Comparison of ENCODE assay signal across 25 cellular contexts in the genomic region with DNA sequence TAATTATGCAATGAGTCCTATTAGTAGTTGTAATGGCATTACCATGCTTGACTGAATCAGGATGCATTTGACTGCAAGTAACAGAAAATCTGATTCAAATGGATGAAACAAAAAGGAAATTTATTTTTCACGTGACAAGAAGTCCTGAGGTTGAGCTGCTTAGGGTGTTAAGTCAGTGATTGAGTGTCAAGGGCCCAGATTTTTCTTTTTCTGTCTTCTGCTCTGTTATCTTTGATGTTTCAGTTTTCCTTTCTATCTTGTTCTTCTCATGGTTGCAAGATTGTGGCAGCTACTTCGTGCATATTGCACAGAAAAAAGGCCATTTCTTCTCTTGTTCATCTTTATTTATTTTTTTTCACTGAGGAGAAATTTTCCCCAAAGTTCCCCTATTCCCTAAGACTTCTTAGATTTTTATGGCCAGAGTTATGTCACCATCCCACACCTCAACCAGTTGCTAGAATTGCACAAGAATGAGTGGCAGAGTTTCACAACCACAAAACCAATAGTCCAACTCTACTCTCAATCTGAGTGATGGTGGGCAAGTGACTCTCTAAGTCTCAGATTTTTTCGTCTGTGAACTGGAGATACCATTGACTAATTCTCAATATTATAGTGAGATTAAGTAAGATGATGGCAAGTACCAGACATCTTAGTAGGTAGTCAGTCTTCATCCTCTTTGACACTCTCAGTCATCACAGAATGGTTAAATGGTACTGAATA. TPM values are rescaled to one million over a fixed set of nuclear protein-coding genes. Genes with fewer than 3 reads are reported as not detected.
DNase-seq lines count a peak whose midpoint lies in the region; ATAC-seq, FAIRE-seq and TF ChIP-seq lines count a peak whose summit lies in the region.
"Had no signal": no experiment of that assay in that cellular context is flagged by ENCODE, and none has a peak within 500 bp of the region (broad histone marks: within the 10 kb centered on the region; RNA-seq: fewer than 3 reads in every experiment).

No MANE protein-coding gene starts in this region.

- H3K9me3 Mint-ChIP-seq in natural killer cell treated with Interleukin-12 subunit alpha and Interleukin-12 subunit beta and Interleukin-15 and Interleukin-18, amount 100 ng/mL, for 72 hours, result no peaks in the 10 kb centered on the region
- peaks cover 3 to 7% of the 10 kb centered on the region in 2 donors for H3K9me3 Mint-ChIP-seq in natural killer cell

- no peak for TF ChIP-seq POLR2A in GM12878 (IDR thresholded peaks at IDR 0.05; ENCODE audit: low read depth, low read length)

- BruUV-seq in GM12878 (replicated peaks; lab: Mats Ljungman, UMichigan), result no TSS peak

- H3K27me3 Mint-ChIP-seq in natural killer cell treated with Interleukin-12 subunit alpha and Interleukin-12 subunit beta and Interleukin-15 and Interleukin-18, amount 100 ng/mL, for 72 hours, result peaks cover 21 to 60% of the 10 kb centered on the region in 2 donors
- peaks cover 6 to 7% of the 10 kb centered on the region in 2 donors for H3K27me3 Mint-ChIP-seq in natural killer cell (ENCODE audit: low read depth in 2 of 2)

- TF ChIP-seq CTCF in natural killer cell (IDR thresholded peaks at IDR 0.05), result no peak
- TF ChIP-seq CTCF in GM12878 (IDR thresholded peaks at IDR 0.05 in 2 of 3, conservative IDR thresholded peaks at IDR 0.05 in 1 of 3; ENCODE audit: control insufficient read depth in 2 of 3, extremely low read depth in 1 of 3, insufficient read depth in 1 of 3, low read depth in 3 of 3, low read length in 3 of 3), result no peak

- no peaks in the 10 kb centered on the region for H3K27me3 ChIP-seq in GM12878 (replicated peaks in 1 of 2; ENCODE audit: control insufficient read depth in 2 of 2, insufficient read depth in 2 of 2, low read length in 1 of 2)
- H3K27me3 ChIP-seq: BE2C had no signal

- H3K4me1 ChIP-seq in GM12878 (ENCODE audit: control insufficient read depth, insufficient read depth, low read length), result no peaks in the 10 kb centered on the region
- H3K4me1 ChIP-seq: BE2C had no signal

- no peaks in the 10 kb centered on the region for H4K20me1 ChIP-seq in GM12878 (ENCODE audit: control insufficient read depth, insufficient read depth)

- no peaks in the 10 kb centered on the region for H3K36me3 ChIP-seq in GM12878 (ENCODE audit: control insufficient read depth in 2 of 2, insufficient read depth in 2 of 2, low read length in 1 of 2)
- H3K36me3 ChIP-seq: BE2C had no signal

- H3K27ac Mint-ChIP-seq in natural killer cell treated with Interleukin-12 subunit alpha and Interleukin-12 subunit beta and Interleukin-15 and Interleukin-18, amount 100 ng/mL, for 72 hours, result no peak overlapping the region
- H3K27ac Mint-ChIP-seq in natural killer cell, result no peak overlapping the region
- H3K27ac Mint-ChIP-seq: CD4-positive, CD25-positive, alpha-beta regulatory T cell; CD8-positive, alpha-beta memory T cell; HFFc6 had no signal

- no peak for TF ChIP-seq EP300 in GM12878 (IDR thresholded peaks at IDR 0.05; ENCODE audit: borderline replicate concordance in 1 of 2, control insufficient read depth in 1 of 2, low read depth in 2 of 2, low read length in 2 of 2)

- no peak for FAIRE-seq in GM12878 (lab: Jason Lieb, UNC)
- FAIRE-seq: A204.1, GM12892, GM18507 had no signal

- no peaks in the 10 kb centered on the region for H3K9me3 ChIP-seq in GM12878 (replicated peaks; ENCODE audit: control insufficient read depth, insufficient read depth, low read length)
- H3K9me3 ChIP-seq: BE2C had no signal

- H3K4me3 ChIP-seq in GM12878, result no peak overlapping the region

- no peaks in the 10 kb centered on the region for H3K79me2 ChIP-seq in GM12878 (ENCODE audit: control insufficient read depth, insufficient read depth, low read length)

- in situ Hi-C loops in GM12878 (cut with MboI), result no loop called here

- H3K4me1 Mint-ChIP-seq in natural killer cell treated with Interleukin-12 subunit alpha and Interleukin-12 subunit beta and Interleukin-15 and Interleukin-18, amount 100 ng/mL, for 72 hours (ENCODE audit: low read depth in 2 of 2), result no peaks in the 10 kb centered on the region
- H3K4me1 Mint-ChIP-seq in natural killer cell, result no peaks in the 10 kb centered on the region
- H3K4me1 Mint-ChIP-seq: CD4-positive, CD25-positive, alpha-beta regulatory T cell; CD8-positive, alpha-beta memory T cell had no signal

- 0% methylated on average over 3 of the region's 3 CpGs for WGBS in GM12878 (ENCODE audit: insufficient coverage, insufficient replicate concordance, low lambda C conversion rate, missing lambda C conversion rate)

- peak; percentile 68 to 71 for ATAC-seq in natural killer cell treated with Interleukin-12 subunit alpha and Interleukin-12 subunit beta and Interleukin-15 and Interleukin-18, amount 100 ng/mL, for 72 hours
- ATAC-seq in natural killer cell (no peak), GM12878 (peak; percentile 69)
- ATAC-seq: HCT116 had no signal

- H2AFZ ChIP-seq in GM12878 (ENCODE audit: control insufficient read depth, low read depth, low read length), result no peak overlapping the region

- H3K27ac ChIP-seq in GM12878 (ENCODE audit: control insufficient read depth, insufficient read depth), result no peak overlapping the region

- CTCF ChIA-PET in GM12878 (lab: Yijun Ruan, JAX), result no interaction called here

- no peak overlapping the region for H3K4me3 Mint-ChIP-seq in natural killer cell treated with Interleukin-12 subunit alpha and Interleukin-12 subunit beta and Interleukin-15 and Interleukin-18, amount 100 ng/mL, for 72 hours
- H3K4me3 Mint-ChIP-seq in natural killer cell, result no peak overlapping the region
- H3K4me3 Mint-ChIP-seq: CD4-positive, CD25-positive, alpha-beta regulatory T cell; CD8-positive, alpha-beta memory T cell; HFFc6 had no signal

- SMC1A ChIA-PET in GM12878 (lab: Charles Lee; ENCODE audit: uncharacterized antibody, unreplicated experiment), result interaction anchor here (0.6 kb wide), 1 partner anchor 1019 kb away, joined by 3 read pairs; no protein-coding TSS in a partner anchor

- intact Hi-C loops in natural killer cell (cut with micrococcal nuclease), result no loop called here
- intact Hi-C loops in GM12878 (cut with micrococcal nuclease; ENCODE audit: unreplicated experiment), result no loop called here

- DNase-seq in natural killer cell treated with Interleukin-12 subunit alpha and Interleukin-12 subunit beta and Interleukin-15 and Interleukin-18, amount 100 ng/mL, for 72 hours (ENCODE audit: low spot score), result no peak
- DNase-seq in natural killer cell (no peak), MV-4-11 (lab: John Stamatoyannopoulos, UW) (peak; percentile 1), GM12878 (ENCODE audit: low read depth, low spot score) (no peak)
- DNase-seq in activated CD4-positive, alpha-beta T cell treated with anti-CD3 and anti-CD28 coated beads, Interleukin-2, amount 50 U/mL, for 1 hour, result no peak
- no peak for DNase-seq in activated naive CD4-positive, alpha-beta T cell treated with Interleukin-2 at 50 U/mL for 16 hours
- DNase-seq: ACHN; BE2C; C1 segment of cervical spinal cord; CD4-positive, CD25-positive, alpha-beta regulatory T cell; CD8-positive, alpha-beta memory T cell; COR-L47; DMS 273 treated with DMSO at 0.1 percent for 48 hours; DMS53; DND-41; EL; GOT3; H7; HFFc6 had no signal

- TF ChIP-seq RAD21 in GM12878 (IDR thresholded peaks at IDR 0.05; ENCODE audit: insufficient read depth, low read depth, low read length), result no peak

- RAD21 ChIA-PET in GM12878 (lab: Charles Lee; ENCODE audit: unreplicated experiment), result no interaction called here

- POLR2A ChIA-PET in GM12878 (lab: Charles Lee), result no interaction called here

- H3K4me2 ChIP-seq in GM12878 (ENCODE audit: control insufficient read depth, insufficient read depth), result no peak overlapping the region

- no peaks in the 10 kb centered on the region for H3K36me3 Mint-ChIP-seq in natural killer cell treated with Interleukin-12 subunit alpha and Interleukin-12 subunit beta and Interleukin-15 and Interleukin-18, amount 100 ng/mL, for 72 hours
- no peaks in the 10 kb centered on the region for H3K36me3 Mint-ChIP-seq in natural killer cell
- H3K36me3 Mint-ChIP-seq: CD4-positive, CD25-positive, alpha-beta regulatory T cell; CD8-positive, alpha-beta memory T cell had no signal

- no peak overlapping the region for H3K9ac ChIP-seq in GM12878 (ENCODE audit: control insufficient read depth, insufficient read depth, low read length)

TF ChIP-seq in GM12878, 131 proteins besides CTCF, POLR2A, EP300 and RAD21 (continues in another document):
- TF ChIP-seq STAT3 (IDR thresholded peaks at IDR 0.05; ENCODE audit: low read depth, low read length), result no peak
- TF ChIP-seq, protein P1, sequence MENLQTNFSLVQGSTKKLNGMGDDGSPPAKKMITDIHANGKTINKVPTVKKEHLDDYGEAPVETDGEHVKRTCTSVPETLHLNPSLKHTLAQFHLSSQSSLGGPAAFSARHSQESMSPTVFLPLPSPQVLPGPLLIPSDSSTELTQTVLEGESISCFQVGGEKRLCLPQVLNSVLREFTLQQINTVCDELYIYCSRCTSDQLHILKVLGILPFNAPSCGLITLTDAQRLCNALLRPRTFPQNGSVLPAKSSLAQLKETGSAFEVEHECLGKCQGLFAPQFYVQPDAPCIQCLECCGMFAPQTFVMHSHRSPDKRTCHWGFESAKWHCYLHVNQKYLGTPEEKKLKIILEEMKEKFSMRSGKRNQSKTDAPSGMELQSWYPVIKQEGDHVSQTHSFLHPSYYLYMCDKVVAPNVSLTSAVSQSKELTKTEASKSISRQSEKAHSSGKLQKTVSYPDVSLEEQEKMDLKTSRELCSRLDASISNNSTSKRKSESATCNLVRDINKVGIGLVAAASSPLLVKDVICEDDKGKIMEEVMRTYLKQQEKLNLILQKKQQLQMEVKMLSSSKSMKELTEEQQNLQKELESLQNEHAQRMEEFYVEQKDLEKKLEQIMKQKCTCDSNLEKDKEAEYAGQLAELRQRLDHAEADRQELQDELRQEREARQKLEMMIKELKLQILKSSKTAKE (IDR thresholded peaks at IDR 0.05; ENCODE audit: low read depth, poor library complexity, severe bottlenecking), result no peak

RNA-seq across cellular contexts. Expression of a gene that starts 15.7 kb away (rescaled TPM):
- not detected for total RNA-seq in natural killer cell treated with Interleukin-12 subunit alpha and Interleukin-12 subunit beta and Interleukin-15 and Interleukin-18, amount 100 ng/mL, for 72 hours
- not detected for total RNA-seq in natural killer cell
- not detected in 2 replicates for total RNA-seq in GM12878 (2013; cell fraction: nucleolus; rRNA removed)
- not detected in 2 replicates for total RNA-seq in GM12878 (2014; rRNA removed)
- total RNA-seq in GM12878 (2014; rRNA removed; fragmentation: Illumina TruSeq; extraction: Trizol), result not detected in 2 replicates
- total RNA-seq in GM12878 (2021), result not detected in 2 replicates
- not detected for polyA plus RNA-seq in GM12878 (2011; ENCODE audit: low read depth)
- not detected in 2 replicates for polyA plus RNA-seq in GM12878 (2011; rRNA removed)
- not detected in 2 replicates for polyA plus RNA-seq in GM12878 (2011; cell fraction: cytosol; rRNA removed)
- not detected in 2 replicates for polyA plus RNA-seq in GM12878 (2011; cell fraction: nucleus; rRNA removed)
- polyA plus RNA-seq in GM12878 (2012), result not detected in 2 replicates
- not detected in 2 replicates for polyA plus RNA-seq in GM12878 (2014; fragmentation: Illumina TruSeq; extraction: Trizol)
- polyA plus RNA-seq in GM12878 (2014; fragmentation: Nextera tagmentation; extraction: Ambion mirVana), result not detected
- not detected in 2 replicates for polyA plus RNA-seq in GM12878 (2014; rRNA removed)
- polyA plus RNA-seq in GM12878 (2016; fragmentation: Nextera tagmentation; extraction: Ambion mirVana), result not detected
- not detected in 2 replicates for polyA minus RNA-seq in GM12878 (2011; rRNA and poly(A)+ RNA removed)
- polyA minus RNA-seq in GM12878 (2011; cell fraction: cytosol; rRNA and poly(A)+ RNA removed), result not detected in 2 replicates
- not detected in 2 replicates for polyA minus RNA-seq in GM12878 (2011; cell fraction: nucleus; rRNA and poly(A)+ RNA removed)
- total RNA-seq: CD4-positive, CD25-positive, alpha-beta regulatory T cell; CD8-positive, alpha-beta memory T cell; G401; H7; HFFc6; HT-29 had no signal
- polyA plus RNA-seq: CD4-positive, CD25-positive, alpha-beta regulatory T cell; CD8-positive, alpha-beta memory T cell had no signal

Comparison
In these comparisons a context has a peak if more than half of its experiments do, and no peak if none do; other contexts are left out.
1. ATAC-seq: peak in natural killer cell treated with Interleukin-12 subunit alpha and Interleukin-12 subunit beta and Interleukin-15 and Interleukin-18, amount 100 ng/mL, for 72 hours (2 of 2) and GM12878 (single experiment); none in natural killer cell (0 of 3).